ENCODE assay signal across 13 cellular contexts in genomic region chr1:37484325-37485051, GRCh38. TPM values are rescaled to one million over a fixed set of nuclear protein-coding genes. Genes with fewer than 3 reads are reported as not detected.
A peak's percentile ranks its signal among the peaks of the same experiment; 100 is the strongest.
DNase-seq lines count a peak whose midpoint lies in the region; ATAC-seq, FAIRE-seq and TF ChIP-seq lines count a peak whose summit lies in the region.
"Had no signal": no experiment of that assay in that cellular context is flagged by ENCODE, and none has a peak within 500 bp of the region (broad histone marks: within the 10 kb centered on the region; RNA-seq: fewer than 3 reads in every experiment).

No MANE protein-coding gene starts in this region.

- no peaks in the 10 kb centered on the region for H3K9me2 ChIP-seq in PC-3 (replicated peaks; ENCODE audit: low read length)

- intact Hi-C loops in PC-3 (cut with micrococcal nuclease) (no loop called here), pancreas (cut with DNase I) (no loop called here)
- intact Hi-C loops in CD8-positive, alpha-beta T cell (cut with DNase I, micrococcal nuclease), result loop anchor here in 1 of 2 experiments (5.0 kb wide), 1 partner anchor 907 kb away; no protein-coding TSS in a partner anchor

- no peaks in the 10 kb centered on the region for H3K27me3 ChIP-seq in CD8-positive, alpha-beta memory T cell (ENCODE audit: insufficient read depth, low read length, poor library complexity, severe bottlenecking)
- H3K27me3 ChIP-seq in PC-3 (ENCODE audit: low read length) (no peaks in the 10 kb centered on the region), pancreas (no peaks in the 10 kb centered on the region)
- H3K27me3 ChIP-seq in CD8-positive, alpha-beta T cell (ENCODE audit: insufficient read depth, low read length), result no peaks in the 10 kb centered on the region

- H3K4me1 Mint-ChIP-seq in CD8-positive, alpha-beta memory T cell, result peaks cover 21 to 55% (median 29%) of the 10 kb centered on the region in 3 donors
- H3K4me1 Mint-ChIP-seq in effector memory CD8-positive, alpha-beta T cell (ENCODE audit: low read depth in 2 of 2), result peaks cover 35 to 43% of the 10 kb centered on the region in 2 donors
- peaks cover 32% of the 10 kb centered on the region for H3K4me1 Mint-ChIP-seq in CD8-positive, alpha-beta T cell (ENCODE audit: low read depth)

- H3K9me3 ChIP-seq in CD8-positive, alpha-beta memory T cell (ENCODE audit: low read length), result no peaks in the 10 kb centered on the region
- H3K9me3 ChIP-seq in PC-3 (ENCODE audit: low read length) (no peaks in the 10 kb centered on the region), pancreas (no peaks in the 10 kb centered on the region)
- no peaks in the 10 kb centered on the region for H3K9me3 ChIP-seq in CD8-positive, alpha-beta T cell (ENCODE audit: low read length)
- H3K9me3 ChIP-seq: HAP-1 had no signal

- ATAC-seq in PC-3, result peak; percentile 9
- ATAC-seq in effector memory CD8-positive, alpha-beta T cell (replicated peaks), result no peak
- peak; percentile 5 to 48 (median 42) for ATAC-seq in pancreas
- ATAC-seq in HG02571 (IDR thresholded peaks at IDR 0.05; ENCODE audit: unreplicated experiment), result no peak
- ATAC-seq in CD8-positive, alpha-beta T cell, result no peak

- H3K27ac Mint-ChIP-seq in CD8-positive, alpha-beta memory T cell, result peak overlapping the region in 7 of 8 donors; percentile 12 to 89 (median 61)
- peak overlapping the region; percentile 77 to 99 for H3K27ac Mint-ChIP-seq in effector memory CD8-positive, alpha-beta T cell
- no peak overlapping the region for H3K27ac Mint-ChIP-seq in CD8-positive, alpha-beta T cell

- no peaks in the 10 kb centered on the region for H4K20me1 ChIP-seq in PC-3 (ENCODE audit: low read length)

- peaks cover 4 to 71% (median 7%) of the 10 kb centered on the region in 3 donors for H3K36me3 Mint-ChIP-seq in CD8-positive, alpha-beta memory T cell
- H3K36me3 Mint-ChIP-seq in effector memory CD8-positive, alpha-beta T cell (ENCODE audit: insufficient read depth), result peaks cover 94% of the 10 kb centered on the region
- H3K36me3 Mint-ChIP-seq in CD8-positive, alpha-beta T cell, result peaks cover 64% of the 10 kb centered on the region

- no peaks in the 10 kb centered on the region for H3K9me3 Mint-ChIP-seq in CD8-positive, alpha-beta memory T cell
- no peaks in the 10 kb centered on the region for H3K9me3 Mint-ChIP-seq in effector memory CD8-positive, alpha-beta T cell
- H3K9me3 Mint-ChIP-seq in CD8-positive, alpha-beta T cell, result no peaks in the 10 kb centered on the region

- TF ChIP-seq CTCF in PC-3 (conservative IDR thresholded peaks at IDR 0.05; ENCODE audit: low read depth, low read length) (no peak), pancreas (IDR thresholded peaks at IDR 0.05) (no peak)
- no peak for TF ChIP-seq CTCF in CD8-positive, alpha-beta T cell (IDR thresholded peaks at IDR 0.05)

- no peak overlapping the region for H3K27ac ChIP-seq in CD8-positive, alpha-beta memory T cell (ENCODE audit: low read depth, low read length)
- H3K27ac ChIP-seq in PC-3 (ENCODE audit: low read length), result no peak overlapping the region
- peak overlapping the region; percentile 38 to 78 (median 64) for H3K27ac ChIP-seq in pancreas
- H3K27ac ChIP-seq in CD8-positive, alpha-beta T cell (ENCODE audit: low read depth, low read length), result no peak overlapping the region

- H3K79me2 ChIP-seq in PC-3 (ENCODE audit: low read length), result peaks cover 27% of the 10 kb centered on the region

- no peak for DNase-seq in CD8-positive, alpha-beta memory T cell
- DNase-seq in PC-3, result peak; percentile 53
- no peak for DNase-seq in effector memory CD8-positive, alpha-beta T cell
- peak in 5 of 6 donors; percentile 37 to 65 (median 51) for DNase-seq in pancreas
- DNase-seq in NCI-H146 treated with DMSO at 0.1 percent for 48 hours (lab: John Stamatoyannopoulos, UW; ENCODE audit: unreplicated experiment), result no peak
- no peak for DNase-seq in GDM1 (lab: John Stamatoyannopoulos, UW)
- no peak for DNase-seq in CD8-positive, alpha-beta T cell
- DNase-seq: activated CD4-positive, CD25-positive, alpha-beta regulatory T cell treated with anti-CD3 and anti-CD28 coated beads, Interleukin-2, amount 50 U/mL, for 72 hours; EL; NCI-H1417; nucleus accumbens had no signal

- FAIRE-seq in pancreas (lab: Jason Lieb, UNC), result no peak

- H3K9ac ChIP-seq in PC-3 (ENCODE audit: low read length), result no peak overlapping the region

- POLR2A ChIA-PET in CD8-positive, alpha-beta memory T cell (lab: Charles Lee), result interaction anchor here (0.7 to 4.5 kb wide), 3 partner anchors 10 to 905 kb away, joined by 5 to 45 read pairs (median 5); partner anchors contain the start of genes C1orf122, YRDC and ZC3H12A
- POLR2A ChIA-PET in PC-3 (lab: Charles Lee; ENCODE audit: unreplicated experiment), result no interaction called here
- POLR2A ChIA-PET in CD8-positive, alpha-beta T cell (lab: Charles Lee), result interaction anchor here (0.9 to 6.2 kb wide), 4 partner anchors 7 to 34 kb away, joined by 3 to 66 read pairs (median 4); partner anchors contain the start of gene ZC3H12A

- no peak overlapping the region for H3K4me3 ChIP-seq in CD8-positive, alpha-beta memory T cell (ENCODE audit: low read length)
- no peak overlapping the region for H3K4me3 ChIP-seq in PC-3 (ENCODE audit: low read length)
- H3K4me3 ChIP-seq in pancreas, result no peak overlapping the region
- no peak overlapping the region for H3K4me3 ChIP-seq in CD8-positive, alpha-beta T cell (ENCODE audit: low read depth, low read length)
- H3K4me3 ChIP-seq: HAP-1 had no signal

- CTCF ChIA-PET in CD8-positive, alpha-beta memory T cell (lab: Charles Lee), result interaction anchor here (1.2 to 9.1 kb wide), 5 partner anchors 9 to 35 kb away, joined by 3 to 246 read pairs (median 37); partner anchors contain the start of gene ZC3H12A
- CTCF ChIA-PET in PC-3 (lab: Charles Lee), result interaction anchor here (0.6 to 0.8 kb wide), 2 partner anchors 22 to 111 kb away, joined by 3 to 4 read pairs; partner anchors contain the start of gene GNL2
- CTCF ChIA-PET in CD8-positive, alpha-beta T cell (lab: Charles Lee), result interaction anchor here (4.4 to 12.1 kb wide), 4 partner anchors 10 to 198 kb away, joined by 31 to 559 read pairs (median 137); partner anchors contain the start of gene ZC3H12A

- peak overlapping the region; percentile 47; the same call in 1 of the 2 replicates for H3K4me2 ChIP-seq in PC-3 (ENCODE audit: low read length)

- no peaks in the 10 kb centered on the region for H3F3A ChIP-seq in PC-3 (ENCODE audit: low read length, unreplicated experiment)

- peaks cover 29% of the 10 kb centered on the region for H3K4me1 ChIP-seq in CD8-positive, alpha-beta memory T cell (ENCODE audit: insufficient read depth, low read length)
- H3K4me1 ChIP-seq in PC-3 (ENCODE audit: insufficient read depth, low read length) (peaks cover 40% of the 10 kb centered on the region), pancreas (peaks cover 31 to 62% (median 48%) of the 10 kb centered on the region in 3 donors)
- H3K4me1 ChIP-seq in CD8-positive, alpha-beta T cell (ENCODE audit: insufficient read depth, low read length), result peaks cover 31% of the 10 kb centered on the region
- H3K4me1 ChIP-seq: HAP-1 had no signal

- peak overlapping the region in 1 of 7 donors; percentile 45 for H3K4me3 Mint-ChIP-seq in CD8-positive, alpha-beta memory T cell
- peak overlapping the region in 1 of 2 donors; percentile 31 for H3K4me3 Mint-ChIP-seq in effector memory CD8-positive, alpha-beta T cell
- no peak overlapping the region for H3K4me3 Mint-ChIP-seq in CD8-positive, alpha-beta T cell

- BruUV-seq in PC-3 (replicated peaks; lab: Mats Ljungman, UMichigan), result no TSS peak

- no peak overlapping the region for H2AFZ ChIP-seq in PC-3 (ENCODE audit: low read length)

- H3K27me3 Mint-ChIP-seq in CD8-positive, alpha-beta memory T cell, result no peaks in the 10 kb centered on the region
- H3K27me3 Mint-ChIP-seq in effector memory CD8-positive, alpha-beta T cell, result no peaks in the 10 kb centered on the region
- no peaks in the 10 kb centered on the region for H3K27me3 Mint-ChIP-seq in CD8-positive, alpha-beta T cell (ENCODE audit: low read depth)

- WGBS in pancreas, 2 donors, result 18 to 28% methylated on average over 7 of the region's 7 CpGs

- peaks cover 33% of the 10 kb centered on the region for H3K36me3 ChIP-seq in CD8-positive, alpha-beta memory T cell (ENCODE audit: insufficient read depth, low read length)
- peaks cover 36% of the 10 kb centered on the region for H3K36me3 ChIP-seq in PC-3 (ENCODE audit: low read depth, low read length)
- H3K36me3 ChIP-seq in pancreas, result peaks cover 18 to 37% (median 31%) of the 10 kb centered on the region in 3 donors
- peaks cover 38% of the 10 kb centered on the region for H3K36me3 ChIP-seq in CD8-positive, alpha-beta T cell (ENCODE audit: insufficient read depth, low read length)

RNA-seq across cellular contexts. Expression of gene ZC3H12A, which starts 10.1 kb away (rescaled TPM):
- total RNA-seq in CD8-positive, alpha-beta memory T cell, result 10 to 100 TPM; 32.7 to 33.8 TPM
- polyA plus RNA-seq in CD8-positive, alpha-beta memory T cell, result 11.6 TPM
- total RNA-seq in PC-3 (2014; rRNA removed) (45.3 and 65.1 TPM in 2 replicates), pancreas (10 to 100 TPM in 2 of 6 donors, 1 to 10 TPM in 4; 4.1 to 10.5 (median 9.3) TPM)
- polyA plus RNA-seq in pancreas, result 10 to 100 TPM; 11.4 to 13.1 TPM
- total RNA-seq in CD8-positive, alpha-beta T cell, result 100 to 1,000 TPM; 202 to 205 TPM

RNA-seq across cellular contexts. Expression of gene MEAF6, which starts 30.1 kb away (rescaled TPM):
- total RNA-seq in CD8-positive, alpha-beta memory T cell, result 100 to 1,000 TPM; 102 to 113 TPM
- 163 TPM for polyA plus RNA-seq in CD8-positive, alpha-beta memory T cell
- total RNA-seq in PC-3 (2014; rRNA removed) (87.0 and 90.9 TPM in 2 replicates), pancreas (10 to 100 TPM; 26.1 to 39.7 (median 27.6) TPM)
- 10 to 100 TPM; 32.7 to 59.8 TPM for polyA plus RNA-seq in pancreas
- total RNA-seq in CD8-positive, alpha-beta T cell, result 10 to 100 TPM; 43.4 to 46.0 TPM

Comparison
In these comparisons a context has a peak if more than half of its experiments do, and no peak if none do; other contexts are left out.
1. DNase-seq: peak in PC-3 (single experiment) and pancreas (5 of 6); none in CD8-positive, alpha-beta memory T cell (0 of 5), effector memory CD8-positive, alpha-beta T cell (0 of 3), NCI-H146 treated with DMSO at 0.1 percent for 48 hours (single experiment), GDM1 (single experiment) and CD8-positive, alpha-beta T cell (0 of 7).
2. H3K27ac ChIP-seq: peak in pancreas (4 of 4); none in CD8-positive, alpha-beta memory T cell (single experiment), PC-3 (single experiment) and CD8-positive, alpha-beta T cell (single experiment).
3. ATAC-seq: peak in PC-3 (single experiment) and pancreas (4 of 4); none in effector memory CD8-positive, alpha-beta T cell (single experiment), HG02571 (single experiment) and CD8-positive, alpha-beta T cell (single experiment).